16 cellular contexts compared by ENCODE assay signal in the genomic region with DNA sequence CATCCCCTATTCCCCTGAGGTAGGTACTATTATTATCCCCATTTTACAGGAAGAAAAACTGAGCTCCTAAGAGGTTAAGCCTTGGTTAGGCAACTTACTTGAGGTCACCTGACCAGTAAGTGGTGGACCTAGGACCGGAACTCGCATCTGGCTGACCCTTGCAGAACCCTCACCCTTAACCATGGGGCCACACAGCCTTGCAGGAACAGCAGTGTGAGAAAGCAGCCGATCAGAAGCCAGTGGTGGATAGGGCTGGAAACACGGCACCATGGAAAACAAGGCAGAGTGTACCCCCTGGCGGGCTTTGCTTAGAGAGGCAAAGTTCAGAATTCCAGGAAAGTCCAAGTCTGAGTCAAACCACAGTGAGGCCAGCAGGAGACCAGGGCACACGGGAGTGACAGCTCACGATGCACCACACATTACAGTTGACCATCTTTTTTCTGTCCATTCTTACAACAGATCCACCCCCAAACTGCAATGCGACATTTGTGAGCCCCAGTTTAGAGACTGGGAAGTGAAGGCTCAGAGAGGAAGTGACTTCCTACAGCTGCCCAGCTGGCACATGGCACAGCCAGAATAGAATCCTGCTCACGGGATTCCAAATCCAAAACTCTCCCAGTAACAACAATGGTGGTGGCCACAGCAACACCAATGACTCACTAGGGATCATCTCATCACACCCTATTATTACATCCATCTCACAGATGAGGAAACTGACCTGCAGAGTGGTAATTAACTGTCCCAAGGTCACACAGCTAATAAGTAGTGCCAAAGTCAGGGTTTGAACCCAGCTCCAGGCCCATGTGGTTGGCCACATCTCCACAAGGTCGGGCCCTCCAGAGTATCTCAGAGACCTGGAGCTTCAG. TPM values are rescaled to one million over a fixed set of nuclear protein-coding genes. Genes with fewer than 3 reads are reported as not detected.
A peak's percentile ranks its signal among the peaks of the same experiment; 100 is the strongest.
DNase-seq lines count a peak whose midpoint lies in the region; ATAC-seq and TF ChIP-seq lines count a peak whose summit lies in the region.
"Had no signal": no experiment of that assay in that cellular context is flagged by ENCODE, and none has a peak within 500 bp of the region (broad histone marks: within the 10 kb centered on the region; RNA-seq: fewer than 3 reads in every experiment).

No MANE protein-coding gene starts in this region.

- peaks cover 27% of the 10 kb centered on the region for H3K36me3 ChIP-seq in brain microvascular endothelial cell (replicated peaks)
- H3K36me3 ChIP-seq: cardiac muscle cell had no signal

- no peaks in the 10 kb centered on the region for H3K4me1 Mint-ChIP-seq in activated naive CD8-positive, alpha-beta T cell treated with anti-CD3 and anti-CD28 coated beads, Interleukin-2, amount 10 ng/mL, durations not matched to agents 7 days and 5 days
- no peaks in the 10 kb centered on the region for H3K4me1 Mint-ChIP-seq in activated naive CD8-positive, alpha-beta T cell treated with anti-CD3 and anti-CD28 coated beads, Interleukin-2, amount 50 U/mL, for 24 hours

- H3K27me3 ChIP-seq in brain microvascular endothelial cell (replicated peaks), result no peaks in the 10 kb centered on the region
- H3K27me3 ChIP-seq: cardiac muscle cell had no signal

- no peak for DNase-seq in activated naive CD8-positive, alpha-beta T cell treated with anti-CD3 and anti-CD28 coated beads, Interleukin-2, amount 10 ng/mL, durations not matched to agents 7 days and 5 days
- DNase-seq in activated naive CD8-positive, alpha-beta T cell treated with anti-CD3 and anti-CD28 coated beads, Interleukin-2, amount 50 U/mL, for 24 hours, result no peak
- peak; percentile 65 for DNase-seq in brain microvascular endothelial cell
- peak; percentile 23 for DNase-seq in kidney glomerular epithelial cell (lab: John Stamatoyannopoulos, UW)
- no peak for DNase-seq in erythroblast (lab: John Stamatoyannopoulos, UW)
- DNase-seq in cerebellar cortex (ENCODE audit: low spot score), result no peak
- no peak for DNase-seq in T-helper 1 cell
- DNase-seq: activated CD4-positive, alpha-beta T cell treated with anti-CD3 and anti-CD28 coated beads, Interleukin-2, amount 50 U/mL, for 1 hour; NCI-H2107; T-helper 17 cell had no signal

- ATAC-seq in activated naive CD8-positive, alpha-beta T cell treated with anti-CD3 and anti-CD28 coated beads, Interleukin-2, amount 10 ng/mL, durations not matched to agents 7 days and 5 days (ENCODE audit: low read depth), result no peak
- ATAC-seq in activated naive CD8-positive, alpha-beta T cell treated with anti-CD3 and anti-CD28 coated beads, Interleukin-2, amount 50 U/mL, for 24 hours, result no peak
- no peak for ATAC-seq in GM21367 (IDR thresholded peaks at IDR 0.05; ENCODE audit: unreplicated experiment)
- ATAC-seq: sciatic nerve, T-helper 17 cell had no signal

- no peaks in the 10 kb centered on the region for H3K36me3 Mint-ChIP-seq in activated naive CD8-positive, alpha-beta T cell treated with anti-CD3 and anti-CD28 coated beads, Interleukin-2, amount 10 ng/mL, durations not matched to agents 7 days and 5 days
- H3K36me3 Mint-ChIP-seq in activated naive CD8-positive, alpha-beta T cell treated with anti-CD3 and anti-CD28 coated beads, Interleukin-2, amount 50 U/mL, for 24 hours (ENCODE audit: low read depth), result no peaks in the 10 kb centered on the region

- POLR2A ChIA-PET in activated naive CD8-positive, alpha-beta T cell treated with anti-CD3 and anti-CD28 coated beads, Interleukin-2, amount 10 ng/mL, durations not matched to agents 7 days and 5 days (lab: Charles Lee), result no interaction called here

- in situ Hi-C loops in brain microvascular endothelial cell (cut with HindIII; ENCODE audit: low pct_ligation_motif_present, low sequenced_read_pairs), result no loop called here

- no peak for TF ChIP-seq POLR2A in erythroblast (IDR thresholded peaks at IDR 0.05; ENCODE audit: low read length)

- no peaks in the 10 kb centered on the region for H3K9me3 Mint-ChIP-seq in activated naive CD8-positive, alpha-beta T cell treated with anti-CD3 and anti-CD28 coated beads, Interleukin-2, amount 10 ng/mL, durations not matched to agents 7 days and 5 days
- H3K9me3 Mint-ChIP-seq in activated naive CD8-positive, alpha-beta T cell treated with anti-CD3 and anti-CD28 coated beads, Interleukin-2, amount 50 U/mL, for 24 hours, result no peaks in the 10 kb centered on the region
- H3K9me3 Mint-ChIP-seq: activated T-helper 2 cell treated with anti-CD3 and anti-CD28 coated beads, Interferon-gamma antibody, Interleukin-2, Interleukin-4, amounts not matched to agents 10 μg/mL and 5 μg/mL and 100 μg/mL, durations not matched to agents 14 hours and 24 hours and 36 hours had no signal

- H3K4me3 Mint-ChIP-seq in activated naive CD8-positive, alpha-beta T cell treated with anti-CD3 and anti-CD28 coated beads, Interleukin-2, amount 10 ng/mL, durations not matched to agents 7 days and 5 days, result no peak overlapping the region
- H3K4me3 Mint-ChIP-seq in activated naive CD8-positive, alpha-beta T cell treated with anti-CD3 and anti-CD28 coated beads, Interleukin-2, amount 50 U/mL, for 24 hours, result no peak overlapping the region
- H3K4me3 Mint-ChIP-seq: T-helper 17 cell had no signal

- peak overlapping the region; percentile 56 for H3K27ac Mint-ChIP-seq in activated naive CD8-positive, alpha-beta T cell treated with anti-CD3 and anti-CD28 coated beads, Interleukin-2, amount 10 ng/mL, durations not matched to agents 7 days and 5 days
- H3K27ac Mint-ChIP-seq in activated naive CD8-positive, alpha-beta T cell treated with anti-CD3 and anti-CD28 coated beads, Interleukin-2, amount 50 U/mL, for 24 hours, result no peak overlapping the region
- H3K27ac Mint-ChIP-seq: activated T-helper 2 cell treated with anti-CD3 and anti-CD28 coated beads, Interferon-gamma antibody, Interleukin-2, Interleukin-4, amounts not matched to agents 10 μg/mL and 5 μg/mL and 100 μg/mL, durations not matched to agents 14 hours and 24 hours and 36 hours; T-helper 17 cell had no signal

- H3K4me3 ChIP-seq in brain microvascular endothelial cell (ENCODE audit: low read depth, low read length), result no peak overlapping the region
- H3K4me3 ChIP-seq: cardiac muscle cell, thoracic aorta had no signal

- H3K27ac ChIP-seq in brain microvascular endothelial cell, result peak overlapping the region; percentile 57
- H3K27ac ChIP-seq: cardiac muscle cell, KMS-11, thoracic aorta had no signal

- TF ChIP-seq CTCF in brain microvascular endothelial cell (IDR thresholded peaks at IDR 0.05; ENCODE audit: low read depth, low read length, missing control alignments), result peak; percentile 68

- peaks cover 3% of the 10 kb centered on the region for H3K27me3 Mint-ChIP-seq in activated naive CD8-positive, alpha-beta T cell treated with anti-CD3 and anti-CD28 coated beads, Interleukin-2, amount 10 ng/mL, durations not matched to agents 7 days and 5 days
- H3K27me3 Mint-ChIP-seq in activated naive CD8-positive, alpha-beta T cell treated with anti-CD3 and anti-CD28 coated beads, Interleukin-2, amount 50 U/mL, for 24 hours, result no peaks in the 10 kb centered on the region

RNA-seq across cellular contexts. Expression of a gene that starts 20.3 kb away (rescaled TPM):
- total RNA-seq in activated naive CD8-positive, alpha-beta T cell treated with anti-CD3 and anti-CD28 coated beads, Interleukin-2, amount 10 ng/mL, durations not matched to agents 7 days and 5 days, result 1 to 10 TPM; 1.1 to 1.9 TPM

RNA-seq across cellular contexts. Expression of a gene that starts 46.4 kb away (rescaled TPM):
- 10 to 100 TPM; 31.1 to 31.4 TPM for total RNA-seq in activated naive CD8-positive, alpha-beta T cell treated with anti-CD3 and anti-CD28 coated beads, Interleukin-2, amount 10 ng/mL, durations not matched to agents 7 days and 5 days

Comparison
In these comparisons a context has a peak if more than half of its experiments do, and no peak if none do; other contexts are left out.
1. DNase-seq: peak in brain microvascular endothelial cell (single experiment) and kidney glomerular epithelial cell (single experiment); none in activated naive CD8-positive, alpha-beta T cell treated with anti-CD3 and anti-CD28 coated beads, Interleukin-2, amount 10 ng/mL, durations not matched to agents 7 days and 5 days (single experiment), activated naive CD8-positive, alpha-beta T cell treated with anti-CD3 and anti-CD28 coated beads, Interleukin-2, amount 50 U/mL, for 24 hours (single experiment), erythroblast (0 of 2), cerebellar cortex (single experiment) and T-helper 1 cell (0 of 5).